Comparison of ENCODE assay signal across 8 cellular contexts in the genomic region with DNA sequence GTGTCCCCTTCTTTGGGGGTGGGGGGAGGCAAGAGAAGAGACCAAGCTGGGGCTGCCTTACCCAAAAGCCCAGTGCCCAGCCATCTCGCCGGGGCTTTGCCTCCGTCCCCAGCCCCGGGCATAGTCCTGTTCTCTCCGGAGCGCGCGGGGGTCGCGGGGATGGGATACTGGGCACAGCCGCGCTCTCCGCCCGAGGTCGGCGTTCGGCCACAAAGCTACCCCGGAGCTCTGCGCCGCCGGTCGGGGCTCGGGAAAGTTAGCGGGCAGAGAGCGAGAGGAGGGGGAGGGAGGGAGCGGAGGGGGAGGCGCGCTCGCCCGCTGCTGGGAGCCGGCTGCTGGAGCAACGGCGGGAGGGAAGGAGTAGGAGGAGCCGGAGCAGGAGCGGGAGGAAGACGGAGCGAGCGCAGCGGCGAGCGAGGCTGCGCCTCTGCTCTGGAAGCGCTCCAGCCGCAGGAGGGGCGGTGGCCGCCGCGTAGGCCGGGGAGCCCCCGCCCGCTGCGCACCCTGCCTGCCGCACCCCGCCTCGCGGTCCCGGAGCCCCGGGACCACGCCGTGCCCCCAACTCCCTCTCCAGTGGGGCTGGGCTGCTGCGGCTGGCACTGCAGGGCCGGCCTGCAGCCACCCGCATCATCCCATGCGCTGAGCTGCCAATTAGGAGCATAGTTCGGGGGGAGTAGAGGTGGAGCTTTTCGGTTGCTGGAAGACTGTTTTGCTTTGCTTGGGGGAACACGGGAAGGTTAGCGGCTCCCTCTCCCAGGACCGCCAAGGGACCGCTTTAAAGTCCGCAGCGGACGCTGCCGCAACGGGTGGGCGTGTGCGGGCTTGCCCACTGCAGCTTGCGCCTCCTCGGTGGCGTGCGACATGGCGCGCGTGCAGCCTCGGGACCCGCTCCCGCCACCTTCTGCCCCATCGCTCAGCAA. TPM values are rescaled to one million over a fixed set of nuclear protein-coding genes. Genes with fewer than 3 reads are reported as not detected.
DNase-seq lines count a peak whose midpoint lies in the region; ATAC-seq and TF ChIP-seq lines count a peak whose summit lies in the region.

A gene with protein sequence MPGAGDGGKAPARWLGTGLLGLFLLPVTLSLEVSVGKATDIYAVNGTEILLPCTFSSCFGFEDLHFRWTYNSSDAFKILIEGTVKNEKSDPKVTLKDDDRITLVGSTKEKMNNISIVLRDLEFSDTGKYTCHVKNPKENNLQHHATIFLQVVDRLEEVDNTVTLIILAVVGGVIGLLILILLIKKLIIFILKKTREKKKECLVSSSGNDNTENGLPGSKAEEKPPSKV (minus strand): TSS at position 272 of the 920 bp plus-strand sequence. CDS start 150 bp downstream, at position 122.

- H2AFZ ChIP-seq in DND-41 (ENCODE audit: low read depth, low read length) = no peak within 1 kb of the TSS

- peaks cover 12% of the 10 kb centered on the region; the same call in 1 of the 2 replicates for H4K20me1 ChIP-seq in DND-41 (ENCODE audit: insufficient read depth, low read length)

- peak within 1 kb of the TSS; percentile 60 for H3K4me3 Mint-ChIP-seq in activated naive CD4-positive, alpha-beta T cell treated with anti-CD3 and anti-CD28 coated beads for 36 hours
- peak within 1 kb of the TSS; percentile 42 to 83 (median 68) for H3K4me3 Mint-ChIP-seq in naive thymus-derived CD8-positive, alpha-beta T cell

- H3K4me1 Mint-ChIP-seq in activated naive CD4-positive, alpha-beta T cell treated with anti-CD3 and anti-CD28 coated beads for 36 hours (ENCODE audit: low read depth) = peaks cover 11% of the 10 kb centered on the region
- peaks cover 11 to 23% (median 17%) of the 10 kb centered on the region in 4 donors for H3K4me1 Mint-ChIP-seq in naive thymus-derived CD8-positive, alpha-beta T cell

- H3K9me3 ChIP-seq in DND-41 (ENCODE audit: insufficient read depth, low read length, severe bottlenecking) = no peaks in the 10 kb centered on the region

- no peaks in the 10 kb centered on the region for H3K79me2 ChIP-seq in DND-41 (ENCODE audit: insufficient read depth, low read length)

- peaks cover 10% of the 10 kb centered on the region for H3K4me1 ChIP-seq in DND-41 (ENCODE audit: insufficient read depth, low read length)

- no peak within 1 kb of the TSS; the same call in 1 of the 2 replicates for H3K9ac ChIP-seq in DND-41 (ENCODE audit: low read depth, low read length)

- no peak for TF ChIP-seq CTCF in DND-41 (IDR thresholded peaks at IDR 0.05; ENCODE audit: borderline replicate concordance, extremely low read depth, low read length, poor library complexity, severe bottlenecking)

- H3K36me3 ChIP-seq in DND-41 (ENCODE audit: insufficient read depth, low read length) = no peaks in the 10 kb centered on the region

- peak within 1 kb of the TSS; percentile 74 for H3K4me2 ChIP-seq in DND-41 (ENCODE audit: insufficient read depth, low read length)

- ATAC-seq in DND-41 (ENCODE audit: insufficient read depth, low read depth) = peak; percentile 80
- ATAC-seq in naive thymus-derived CD8-positive, alpha-beta T cell = peak; percentile 62 to 81
- ATAC-seq in HG03521 (IDR thresholded peaks at IDR 0.05; ENCODE audit: unreplicated experiment) = no peak
- ATAC-seq in HG03039 (IDR thresholded peaks at IDR 0.05; ENCODE audit: unreplicated experiment) = no peak
- ATAC-seq in GM19452 (IDR thresholded peaks at IDR 0.05; ENCODE audit: unreplicated experiment) = no peak

- intact Hi-C loops in activated naive CD4-positive, alpha-beta T cell treated with anti-CD3 and anti-CD28 coated beads for 36 hours (cut with micrococcal nuclease) = no loop called here

- POLR2A ChIA-PET in naive thymus-derived CD8-positive, alpha-beta T cell (lab: Charles Lee) = interaction anchor here (0.7 kb wide), 1 partner anchor 1021 kb away, joined by 6 read pairs; no protein-coding TSS in a partner anchor

- DNase-seq in DND-41 (peak; percentile 37), NCI-H1417 (lab: John Stamatoyannopoulos, UW) (peak; percentile 58 to 85 (median 83)), foreskin melanocyte (peak; percentile 25)
- no peak for DNase-seq in activated naive CD4-positive, alpha-beta T cell treated with anti-CD3 and anti-CD28 coated beads for 36 hours
- DNase-seq in naive thymus-derived CD8-positive, alpha-beta T cell = peak in 5 of 10 donors; percentile 12 to 50 (median 19)

- no peak within 1 kb of the TSS for H3K27ac Mint-ChIP-seq in activated naive CD4-positive, alpha-beta T cell treated with anti-CD3 and anti-CD28 coated beads for 36 hours
- H3K27ac Mint-ChIP-seq in naive thymus-derived CD8-positive, alpha-beta T cell = no peak within 1 kb of the TSS

- H3K9me3 Mint-ChIP-seq in activated naive CD4-positive, alpha-beta T cell treated with anti-CD3 and anti-CD28 coated beads for 36 hours = no peaks in the 10 kb centered on the region
- no peaks in the 10 kb centered on the region for H3K9me3 Mint-ChIP-seq in naive thymus-derived CD8-positive, alpha-beta T cell

- CTCF ChIA-PET in activated naive CD4-positive, alpha-beta T cell treated with anti-CD3 and anti-CD28 coated beads for 36 hours (lab: Charles Lee) = interaction anchor here (1.0 to 2.2 kb wide), 2 partner anchors 8 to 19 kb away, joined by 3 to 14 read pairs; no protein-coding TSS in a partner anchor

- peak within 1 kb of the TSS in 1 of 2 experiments; percentile 46; a peak in 2 of 4 replicates for H3K4me3 ChIP-seq in DND-41 (ENCODE audit: low read depth in 1 of 2, low read length in 2 of 2)

- H3K27me3 Mint-ChIP-seq in activated naive CD4-positive, alpha-beta T cell treated with anti-CD3 and anti-CD28 coated beads for 36 hours (ENCODE audit: low read depth) = peaks cover 58% of the 10 kb centered on the region
- H3K27me3 Mint-ChIP-seq in naive thymus-derived CD8-positive, alpha-beta T cell = peaks cover 31 to 62% (median 45%) of the 10 kb centered on the region in 5 donors

- H3K27me3 ChIP-seq in DND-41 (ENCODE audit: insufficient read depth, low read length, poor library complexity) = peaks cover 89% of the 10 kb centered on the region

- H3K27ac ChIP-seq in DND-41 (ENCODE audit: low read length) = no peak within 1 kb of the TSS

- no peaks in the 10 kb centered on the region for H3K36me3 Mint-ChIP-seq in activated naive CD4-positive, alpha-beta T cell treated with anti-CD3 and anti-CD28 coated beads for 36 hours (ENCODE audit: low read depth)
- H3K36me3 Mint-ChIP-seq in naive thymus-derived CD8-positive, alpha-beta T cell = no peaks in the 10 kb centered on the region

RNA-seq across cellular contexts. Expression of the gene that starts here (rescaled TPM):
- total RNA-seq in activated naive CD4-positive, alpha-beta T cell treated with anti-CD3 and anti-CD28 coated beads for 36 hours = under 1 TPM; 0.07 to 0.12 TPM
- not detected for total RNA-seq in naive thymus-derived CD8-positive, alpha-beta T cell
- not detected for polyA plus RNA-seq in naive thymus-derived CD8-positive, alpha-beta T cell

Comparison
In these comparisons a context has a peak if more than half of its experiments do, and no peak if none do; other contexts are left out.
1. Peak in ATAC-seq in naive thymus-derived CD8-positive, alpha-beta T cell; RNA of the gene not detected or under 1 TPM.